In the genomic region with DNA sequence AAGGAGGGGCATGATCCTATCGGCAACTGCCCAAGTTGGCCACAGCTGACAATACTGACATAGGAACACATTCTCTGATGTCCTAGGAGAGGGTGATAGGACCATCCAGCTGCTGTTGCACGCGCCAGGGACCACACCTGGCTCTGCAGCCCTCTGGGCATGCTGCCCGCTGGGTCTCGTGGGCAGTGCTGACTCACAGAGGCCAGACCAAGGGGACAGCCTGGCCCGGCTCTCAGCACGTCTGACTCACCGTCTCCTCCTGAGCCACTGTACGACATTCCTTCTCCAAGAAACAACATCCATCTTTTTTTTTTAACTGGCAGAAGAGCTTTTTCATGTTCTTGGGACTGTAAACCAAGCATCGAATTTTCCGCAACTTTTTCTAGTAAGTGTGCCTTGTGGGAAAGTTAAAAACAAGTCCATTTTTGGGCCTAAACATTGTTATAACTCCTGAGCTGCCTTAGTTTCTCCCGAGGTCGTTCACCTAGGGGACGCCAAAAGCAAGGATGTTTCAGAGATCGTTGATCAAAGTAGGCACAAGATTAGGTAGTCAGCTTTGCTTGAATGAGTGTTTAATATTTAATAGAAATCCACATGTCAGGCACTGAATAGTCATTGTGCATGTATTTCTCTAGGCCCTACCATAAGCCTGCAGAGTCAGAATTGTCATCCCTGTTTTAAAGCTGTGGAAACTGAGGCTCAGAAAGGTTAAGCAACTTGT, we compare ENCODE assay signal across 1 cellular context.
A peak's percentile ranks its signal among the peaks of the same experiment; 100 is the strongest.
TF ChIP-seq lines count a peak whose summit lies in the region.

No MANE protein-coding gene starts in this region.

TF ChIP-seq in HCT116, 20 proteins besides CTCF, POLR2A, EP300 and RAD21 (continued from another document):
- TF ChIP-seq FOSL1 (IDR thresholded peaks at IDR 0.05; ENCODE audit: low read depth) (peak; percentile 96), CEBPB (IDR thresholded peaks at IDR 0.05; ENCODE audit: low read depth) (peak; percentile 45), CBX3 (IDR thresholded peaks at IDR 0.05; ENCODE audit: low read depth) (peak; percentile 82), ELF1 (IDR thresholded peaks at IDR 0.05; ENCODE audit: borderline replicate concordance, low read depth) (no peak), ZNF274 (IDR thresholded peaks at IDR 0.05; ENCODE audit: low read depth, low read length) (no peak), SIN3A (IDR thresholded peaks at IDR 0.05; ENCODE audit: low read depth) (peak; percentile 38; the same call in 1 of the 2 replicates), YY1 (IDR thresholded peaks at IDR 0.05; ENCODE audit: extremely low read depth, insufficient replicate concordance, low read depth, low read length) (peak; percentile 49), SP1 (IDR thresholded peaks at IDR 0.05; ENCODE audit: low read depth) (peak; percentile 94)
